ENCODE assay signal across 25 cellular contexts in the genomic region with DNA sequence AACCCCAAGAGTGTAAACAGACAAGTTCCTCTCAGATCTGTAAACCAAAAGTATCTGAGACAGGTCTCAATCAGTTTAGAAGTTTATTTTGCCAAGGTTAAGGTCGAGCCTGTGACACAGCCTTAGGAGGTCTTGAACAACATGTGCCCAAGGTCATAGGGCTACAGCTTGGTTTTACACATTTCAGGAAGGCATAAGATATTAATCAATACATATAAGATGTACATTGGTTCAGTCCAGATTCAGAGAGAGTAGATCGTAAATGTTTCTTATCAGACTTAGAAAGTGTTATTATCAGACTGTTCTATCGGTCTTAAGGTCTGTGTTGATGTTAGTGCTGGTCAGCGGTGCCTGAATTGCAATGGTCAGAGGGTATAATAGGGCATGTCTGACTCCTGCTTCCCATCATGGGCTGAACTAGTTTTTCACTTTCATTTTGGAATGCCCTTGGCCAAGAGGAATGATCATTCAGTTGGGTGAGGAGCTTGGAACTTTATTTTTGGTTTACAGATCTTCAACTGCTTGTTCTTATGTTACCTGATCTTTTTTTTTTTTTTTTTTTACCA.
"Had no signal": no experiment of that assay in that cellular context is flagged by ENCODE, and none has a peak within 500 bp of the region (broad histone marks: within the 10 kb centered on the region; RNA-seq: fewer than 3 reads in every experiment).

No MANE protein-coding gene starts in this region.

- H3K36me3 Mint-ChIP-seq: activated naive CD4-positive, alpha-beta T cell treated with anti-CD3 and anti-CD28 coated beads, Interleukin-2, amount 10 ng/mL, durations not matched to agents 7 days and 5 days; activated naive CD8-positive, alpha-beta T cell treated with anti-CD3 and anti-CD28 coated beads for 36 hours had no signal

- H3K9me3 ChIP-seq: MG63 had no signal

- DNase-seq: activated CD4-positive, alpha-beta memory T cell treated with anti-CD3 and anti-CD28 coated beads, Interleukin-2, amount 10 ng/mL, durations not matched to agents 7 days and 5 days; activated CD4-positive, alpha-beta T cell treated with anti-CD3 and anti-CD28 coated beads for 36 hours; activated CD4-positive, alpha-beta T cell treated with anti-CD3 and anti-CD28 coated beads, Interleukin-2, amount 50 U/mL, for 1 hour; activated gamma-delta T cell treated with Interleukin-2 at 50 U/mL for 16 hours; activated naive CD4-positive, alpha-beta T cell treated with anti-CD3 and anti-CD28 coated beads, Interleukin-2, amount 10 ng/mL, durations not matched to agents 7 days and 5 days; activated naive CD8-positive, alpha-beta T cell treated with anti-CD3 and anti-CD28 coated beads for 36 hours; activated T-cell treated with anti-CD3 and anti-CD28 coated beads for 4 hours; activated T-cell treated with anti-CD3 and anti-CD28 coated beads, Interleukin-2, amount 50 U/mL, for 48 hours; anterior cingulate cortex; MG63; MV-4-11; NCI-H1092 treated with DMSO at 0.1 percent for 48 hours; NCI-H1417 treated with DMSO at 0.1 percent for 48 hours; NCI-H1694; NCI-H2029; NCI-H2107; NCI-H2171 treated with DMSO at 0.1 percent for 48 hours; NCI-H226; NCI-H69; NK-92 treated with Interleukin-12 subunit alpha and Interleukin-12 subunit beta, amount 100 ng/mL, for 24 hours; OCI-M1; SHP77 treated with DMSO at 0.1 percent for 48 hours; T-helper 2 cell; T1000 had no signal

- H3K27ac Mint-ChIP-seq: activated CD4-positive, alpha-beta memory T cell treated with anti-CD3 and anti-CD28 coated beads, Interleukin-2, amount 10 ng/mL, durations not matched to agents 7 days and 5 days; activated CD4-positive, alpha-beta T cell treated with anti-CD3 and anti-CD28 coated beads for 36 hours; activated naive CD4-positive, alpha-beta T cell treated with anti-CD3 and anti-CD28 coated beads, Interleukin-2, amount 10 ng/mL, durations not matched to agents 7 days and 5 days; activated naive CD8-positive, alpha-beta T cell treated with anti-CD3 and anti-CD28 coated beads for 36 hours; activated T-helper 17 cell treated with anti-CD3 and anti-CD28 coated beads, Interleukin-2, amount 50 U/mL, for 72 hours had no signal

- H3K9me3 Mint-ChIP-seq: activated CD4-positive, alpha-beta memory T cell treated with anti-CD3 and anti-CD28 coated beads, Interleukin-2, amount 10 ng/mL, durations not matched to agents 7 days and 5 days; activated naive CD4-positive, alpha-beta T cell treated with anti-CD3 and anti-CD28 coated beads, Interleukin-2, amount 10 ng/mL, durations not matched to agents 7 days and 5 days; activated naive CD8-positive, alpha-beta T cell treated with anti-CD3 and anti-CD28 coated beads for 36 hours; activated T-helper 17 cell treated with anti-CD3 and anti-CD28 coated beads, Interleukin-2, amount 50 U/mL, for 72 hours had no signal

- H3K4me3 ChIP-seq: MG63 had no signal

- H3K27me3 ChIP-seq: MG63 had no signal

- H3K4me1 Mint-ChIP-seq: activated CD4-positive, alpha-beta T cell treated with anti-CD3 and anti-CD28 coated beads for 36 hours; activated naive CD4-positive, alpha-beta T cell treated with anti-CD3 and anti-CD28 coated beads, Interleukin-2, amount 10 ng/mL, durations not matched to agents 7 days and 5 days; activated T-helper 17 cell treated with anti-CD3 and anti-CD28 coated beads, Interleukin-2, amount 50 U/mL, for 72 hours had no signal

- H3K27me3 Mint-ChIP-seq: activated CD4-positive, alpha-beta T cell treated with anti-CD3 and anti-CD28 coated beads for 36 hours; activated naive CD8-positive, alpha-beta T cell treated with anti-CD3 and anti-CD28 coated beads for 36 hours had no signal

- H3K4me3 Mint-ChIP-seq: activated CD4-positive, alpha-beta memory T cell treated with anti-CD3 and anti-CD28 coated beads, Interleukin-2, amount 10 ng/mL, durations not matched to agents 7 days and 5 days; activated CD4-positive, alpha-beta T cell treated with anti-CD3 and anti-CD28 coated beads for 36 hours; activated naive CD4-positive, alpha-beta T cell treated with anti-CD3 and anti-CD28 coated beads, Interleukin-2, amount 10 ng/mL, durations not matched to agents 7 days and 5 days; activated naive CD8-positive, alpha-beta T cell treated with anti-CD3 and anti-CD28 coated beads for 36 hours; activated T-helper 17 cell treated with anti-CD3 and anti-CD28 coated beads, Interleukin-2, amount 50 U/mL, for 72 hours had no signal

- ATAC-seq: activated CD4-positive, alpha-beta T cell treated with anti-CD3 and anti-CD28 coated beads for 36 hours; activated T-helper 17 cell treated with anti-CD3 and anti-CD28 coated beads, Interleukin-2, amount 50 U/mL, for 72 hours had no signal

- H3K36me3 ChIP-seq: MG63 had no signal
